13 cellular contexts compared by ENCODE assay signal in genomic region chr4:144338148-144338547, GRCh38.
DNase-seq lines count a peak whose midpoint lies in the region; ATAC-seq and TF ChIP-seq lines count a peak whose summit lies in the region.
"Had no signal": no experiment of that assay in that cellular context is flagged by ENCODE, and none has a peak within 500 bp of the region (broad histone marks: within the 10 kb centered on the region; RNA-seq: fewer than 3 reads in every experiment).

No MANE protein-coding gene starts in this region.

- H3K4me1 Mint-ChIP-seq in Caco-2 (ENCODE audit: low read depth, unreplicated experiment) = peaks cover 26% of the 10 kb centered on the region
- H3K4me1 Mint-ChIP-seq in activated CD4-positive, alpha-beta memory T cell treated with anti-CD3 and anti-CD28 coated beads, Interleukin-2, amount 10 ng/mL, durations not matched to agents 7 days and 5 days = peaks cover 4% of the 10 kb centered on the region
- no peaks in the 10 kb centered on the region for H3K4me1 Mint-ChIP-seq in activated T-helper 17 cell treated with anti-CD3 and anti-CD28 coated beads, Interleukin-2, amount 50 U/mL, for 72 hours
- H3K4me1 Mint-ChIP-seq: memory B cell had no signal

- H3K9me3 Mint-ChIP-seq in Caco-2 (ENCODE audit: unreplicated experiment) = peaks cover 30% of the 10 kb centered on the region
- H3K9me3 Mint-ChIP-seq in activated CD4-positive, alpha-beta memory T cell treated with anti-CD3 and anti-CD28 coated beads, Interleukin-2, amount 10 ng/mL, durations not matched to agents 7 days and 5 days = peaks cover 5% of the 10 kb centered on the region
- peaks cover 4% of the 10 kb centered on the region for H3K9me3 Mint-ChIP-seq in activated T-helper 17 cell treated with anti-CD3 and anti-CD28 coated beads, Interleukin-2, amount 50 U/mL, for 72 hours

- peaks cover 5% of the 10 kb centered on the region for H3K36me3 Mint-ChIP-seq in Caco-2 (ENCODE audit: insufficient read depth, unreplicated experiment)
- no peaks in the 10 kb centered on the region for H3K36me3 Mint-ChIP-seq in activated CD4-positive, alpha-beta memory T cell treated with anti-CD3 and anti-CD28 coated beads, Interleukin-2, amount 10 ng/mL, durations not matched to agents 7 days and 5 days (ENCODE audit: low read depth)
- no peaks in the 10 kb centered on the region for H3K36me3 Mint-ChIP-seq in activated T-helper 17 cell treated with anti-CD3 and anti-CD28 coated beads, Interleukin-2, amount 50 U/mL, for 72 hours (ENCODE audit: low read depth)
- H3K36me3 Mint-ChIP-seq: memory B cell had no signal

- intact Hi-C loops in Caco-2 (cut with micrococcal nuclease; ENCODE audit: unreplicated experiment) = loop anchor here (10.0 kb wide), 1 partner anchor 163 kb away; no protein-coding TSS in a partner anchor

- peak; percentile 80 for ATAC-seq in GM21447 (IDR thresholded peaks at IDR 0.05; ENCODE audit: unreplicated experiment)
- peak; percentile 46 for ATAC-seq in HG03442 (IDR thresholded peaks at IDR 0.05; ENCODE audit: unreplicated experiment)
- ATAC-seq in activated T-helper 17 cell treated with anti-CD3 and anti-CD28 coated beads, Interleukin-2, amount 50 U/mL, for 72 hours (replicated peaks) = no peak

- DNase-seq in Caco-2 (no peak), SIG-M5 (lab: John Stamatoyannopoulos, UW) (peak; percentile 52), cerebellum (ENCODE audit: low spot score) (no peak), islet precursor cell (no peak)
- no peak for DNase-seq in activated CD4-positive, alpha-beta memory T cell treated with anti-CD3 and anti-CD28 coated beads, Interleukin-2, amount 10 ng/mL, durations not matched to agents 7 days and 5 days
- DNase-seq: activated CD4-positive, CD25-positive, alpha-beta regulatory T cell treated with anti-CD3 and anti-CD28 coated beads, Interleukin-2, amount 50 U/mL, for 72 hours; activated naive CD4-positive, alpha-beta T cell treated with Interleukin-2 at 50 U/mL for 16 hours; dermis blood vessel endothelial cell; SHP77 treated with DMSO at 0.1 percent for 48 hours had no signal

- H3K27me3 Mint-ChIP-seq in Caco-2 (ENCODE audit: insufficient read depth, unreplicated experiment) = no peaks in the 10 kb centered on the region
- H3K27me3 Mint-ChIP-seq in activated CD4-positive, alpha-beta memory T cell treated with anti-CD3 and anti-CD28 coated beads, Interleukin-2, amount 10 ng/mL, durations not matched to agents 7 days and 5 days = no peaks in the 10 kb centered on the region
- H3K27me3 Mint-ChIP-seq in activated T-helper 17 cell treated with anti-CD3 and anti-CD28 coated beads, Interleukin-2, amount 50 U/mL, for 72 hours = no peaks in the 10 kb centered on the region

- no peak overlapping the region for H3K4me3 ChIP-seq in Caco-2 (ENCODE audit: low read depth, low read length)

- no peak for TF ChIP-seq CTCF in Caco-2 (IDR thresholded peaks at IDR 0.05; ENCODE audit: insufficient read depth in 1 of 2, low read depth in 1 of 2, low read length in 1 of 2, severe bottlenecking in 1 of 2, unreplicated experiment in 1 of 2)

- H3K4me3 Mint-ChIP-seq in Caco-2 (ENCODE audit: unreplicated experiment) = no peak overlapping the region
- H3K4me3 Mint-ChIP-seq in activated CD4-positive, alpha-beta memory T cell treated with anti-CD3 and anti-CD28 coated beads, Interleukin-2, amount 10 ng/mL, durations not matched to agents 7 days and 5 days = no peak overlapping the region
- no peak overlapping the region for H3K4me3 Mint-ChIP-seq in activated T-helper 17 cell treated with anti-CD3 and anti-CD28 coated beads, Interleukin-2, amount 50 U/mL, for 72 hours
- H3K4me3 Mint-ChIP-seq: memory B cell had no signal

- peak overlapping the region; percentile 87 for H3K27ac Mint-ChIP-seq in Caco-2 (ENCODE audit: unreplicated experiment)
- no peak overlapping the region for H3K27ac Mint-ChIP-seq in activated CD4-positive, alpha-beta memory T cell treated with anti-CD3 and anti-CD28 coated beads, Interleukin-2, amount 10 ng/mL, durations not matched to agents 7 days and 5 days
- H3K27ac Mint-ChIP-seq in activated T-helper 17 cell treated with anti-CD3 and anti-CD28 coated beads, Interleukin-2, amount 50 U/mL, for 72 hours = no peak overlapping the region
- H3K27ac Mint-ChIP-seq: memory B cell had no signal

- POLR2A ChIA-PET in Caco-2 (lab: Charles Lee) = no interaction called here
- POLR2A ChIA-PET in activated CD4-positive, alpha-beta memory T cell treated with anti-CD3 and anti-CD28 coated beads, Interleukin-2, amount 10 ng/mL, durations not matched to agents 7 days and 5 days (lab: Charles Lee) = no interaction called here

- peaks cover 19% of the 10 kb centered on the region for H3K4me1 ChIP-seq in Caco-2

- no peaks in the 10 kb centered on the region for H3K27me3 ChIP-seq in Caco-2 (replicated peaks; ENCODE audit: control insufficient read depth, insufficient read depth, low read length)

- no TSS peak for BruUV-seq in Caco-2 (replicated peaks; lab: Mats Ljungman, UMichigan)

- no peaks in the 10 kb centered on the region for H3K9me3 ChIP-seq in Caco-2

- CTCF ChIA-PET in Caco-2 (lab: Charles Lee) = no interaction called here
- CTCF ChIA-PET in activated CD4-positive, alpha-beta memory T cell treated with anti-CD3 and anti-CD28 coated beads, Interleukin-2, amount 10 ng/mL, durations not matched to agents 7 days and 5 days (lab: Charles Lee) = no interaction called here

- H3K36me3 ChIP-seq in Caco-2 (ENCODE audit: control insufficient read depth, insufficient read depth, low read length) = no peaks in the 10 kb centered on the region
